24 cellular contexts compared by ENCODE assay signal in the genomic region with DNA sequence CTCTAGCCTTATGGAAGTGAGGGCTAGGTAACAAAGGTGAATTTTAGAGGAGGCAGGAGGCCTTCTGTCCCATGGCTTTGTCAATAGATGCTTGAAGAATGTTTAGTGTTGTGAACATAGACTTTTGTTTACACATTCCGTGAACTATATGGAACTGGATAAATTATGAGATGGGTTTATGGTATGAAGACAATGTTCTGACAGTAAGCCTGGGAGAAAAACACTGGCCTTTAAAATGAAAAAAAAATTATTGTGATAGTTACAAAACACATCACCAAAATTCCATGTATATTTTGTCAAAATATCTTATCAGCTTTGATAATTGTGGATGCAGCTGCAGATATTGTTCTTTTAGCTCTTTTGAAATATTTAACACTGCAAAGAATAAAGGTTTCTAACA.
"Had no signal": no experiment of that assay in that cellular context is flagged by ENCODE, and none has a peak within 500 bp of the region (broad histone marks: within the 10 kb centered on the region; RNA-seq: fewer than 3 reads in every experiment).

No MANE protein-coding gene starts in this region.

- H3K27me3 Mint-ChIP-seq: activated CD4-positive, alpha-beta memory T cell treated with anti-CD3 and anti-CD28 coated beads, Interleukin-2, amount 10 ng/mL, durations not matched to agents 7 days and 5 days; activated CD4-positive, alpha-beta T cell treated with anti-CD3 and anti-CD28 coated beads, Interleukin-2, amount 10 ng/mL, durations not matched to agents 7 days and 5 days; activated naive CD4-positive, alpha-beta T cell treated with anti-CD3 and anti-CD28 coated beads, Interleukin-2, amount 50 U/mL, for 24 hours; activated naive CD8-positive, alpha-beta T cell treated with anti-CD3 and anti-CD28 coated beads for 36 hours; activated naive CD8-positive, alpha-beta T cell treated with anti-CD3 and anti-CD28 coated beads, Interleukin-2, amount 50 U/mL, for 24 hours; activated T-helper 17 cell treated with anti-CD3 and anti-CD28 coated beads, Interleukin-2, amount 50 U/mL, for 72 hours had no signal

- H3K4me1 ChIP-seq: colonic mucosa, esophagus squamous epithelium had no signal

- H3K36me3 ChIP-seq: brain microvascular endothelial cell, colonic mucosa, esophagus squamous epithelium had no signal

- ATAC-seq: activated naive CD8-positive, alpha-beta T cell treated with anti-CD3 and anti-CD28 coated beads, Interleukin-2, amount 50 U/mL, for 24 hours; activated T-cell treated with anti-CD3 and anti-CD28 coated beads, Interleukin-2, amount 50 U/mL, for 4 hours; activated T-helper 17 cell treated with anti-CD3 and anti-CD28 coated beads, Interleukin-2, amount 50 U/mL, for 72 hours; WTC11 had no signal

- H3K27me3 ChIP-seq: brain microvascular endothelial cell, colonic mucosa, esophagus squamous epithelium had no signal

- H3K9me3 Mint-ChIP-seq: activated CD4-positive, alpha-beta memory T cell treated with anti-CD3 and anti-CD28 coated beads, Interleukin-2, amount 10 ng/mL, durations not matched to agents 7 days and 5 days; activated CD4-positive, alpha-beta T cell treated with anti-CD3 and anti-CD28 coated beads, Interleukin-2, amount 10 ng/mL, durations not matched to agents 7 days and 5 days; activated naive CD4-positive, alpha-beta T cell treated with anti-CD3 and anti-CD28 coated beads for 36 hours; activated naive CD8-positive, alpha-beta T cell treated with anti-CD3 and anti-CD28 coated beads for 36 hours; activated naive CD8-positive, alpha-beta T cell treated with anti-CD3 and anti-CD28 coated beads, Interleukin-2, amount 50 U/mL, for 24 hours; activated T-cell treated with anti-CD3 and anti-CD28 coated beads, Interleukin-2, amount 50 U/mL, for 4 hours; activated T-helper 17 cell treated with anti-CD3 and anti-CD28 coated beads, Interleukin-2, amount 50 U/mL, for 72 hours; central memory CD8-positive, alpha-beta T cell; WTC11 had no signal

- H3K9me3 ChIP-seq: colonic mucosa, esophagus squamous epithelium had no signal

- H3K4me1 Mint-ChIP-seq: activated T-helper 17 cell treated with anti-CD3 and anti-CD28 coated beads, Interleukin-2, amount 50 U/mL, for 72 hours; central memory CD8-positive, alpha-beta T cell had no signal

- H3K4me3 ChIP-seq: colonic mucosa, esophagus squamous epithelium had no signal

- H3K36me3 Mint-ChIP-seq: activated naive CD4-positive, alpha-beta T cell treated with anti-CD3 and anti-CD28 coated beads, Interleukin-2, amount 50 U/mL, for 24 hours; activated naive CD8-positive, alpha-beta T cell treated with anti-CD3 and anti-CD28 coated beads for 36 hours; WTC11 had no signal

- DNase-seq: activated CD4-positive, alpha-beta memory T cell treated with anti-CD3 and anti-CD28 coated beads, Interleukin-2, amount 10 ng/mL, durations not matched to agents 7 days and 5 days; activated CD4-positive, alpha-beta T cell treated with anti-CD3 and anti-CD28 coated beads for 1 hour; activated CD4-positive, alpha-beta T cell treated with anti-CD3 and anti-CD28 coated beads for 4 hours; activated CD4-positive, alpha-beta T cell treated with anti-CD3 and anti-CD28 coated beads, Interleukin-2, amount 10 ng/mL, durations not matched to agents 7 days and 5 days; activated CD4-positive, alpha-beta T cell treated with anti-CD3 and anti-CD28 coated beads, Interleukin-2, amount 50 U/mL, for 4 hours; activated CD8-positive, alpha-beta memory T cell treated with anti-CD3 and anti-CD28 coated beads for 24 hours; activated effector memory CD4-positive, alpha-beta T cell treated with anti-CD3 and anti-CD28 coated beads, Interleukin-2, amount 50 U/mL, for 16 hours; activated naive CD4-positive, alpha-beta T cell treated with anti-CD3 and anti-CD28 coated beads for 36 hours; activated naive CD8-positive, alpha-beta T cell treated with anti-CD3 and anti-CD28 coated beads for 36 hours; activated naive CD8-positive, alpha-beta T cell treated with anti-CD3 and anti-CD28 coated beads, Interleukin-2, amount 50 U/mL, for 24 hours; activated T-cell treated with anti-CD3 and anti-CD28 coated beads, Interleukin-2, amount 50 U/mL, for 4 hours; amniotic stem cell; anterior cingulate cortex; brain microvascular endothelial cell; colonic mucosa; effector CD8-positive, alpha-beta T cell; esophagus squamous epithelium; foreskin fibroblast; head of caudate nucleus; T-helper 2 cell had no signal

- H3K4me3 Mint-ChIP-seq: activated CD4-positive, alpha-beta memory T cell treated with anti-CD3 and anti-CD28 coated beads, Interleukin-2, amount 10 ng/mL, durations not matched to agents 7 days and 5 days; activated CD4-positive, alpha-beta T cell treated with anti-CD3 and anti-CD28 coated beads, Interleukin-2, amount 10 ng/mL, durations not matched to agents 7 days and 5 days; activated naive CD4-positive, alpha-beta T cell treated with anti-CD3 and anti-CD28 coated beads for 36 hours; activated naive CD4-positive, alpha-beta T cell treated with anti-CD3 and anti-CD28 coated beads, Interleukin-2, amount 50 U/mL, for 24 hours; activated naive CD8-positive, alpha-beta T cell treated with anti-CD3 and anti-CD28 coated beads for 36 hours; activated naive CD8-positive, alpha-beta T cell treated with anti-CD3 and anti-CD28 coated beads, Interleukin-2, amount 50 U/mL, for 24 hours; activated T-cell treated with anti-CD3 and anti-CD28 coated beads, Interleukin-2, amount 50 U/mL, for 4 hours; activated T-helper 17 cell treated with anti-CD3 and anti-CD28 coated beads, Interleukin-2, amount 50 U/mL, for 72 hours; central memory CD8-positive, alpha-beta T cell; WTC11 had no signal

- H3K27ac Mint-ChIP-seq: activated CD4-positive, alpha-beta memory T cell treated with anti-CD3 and anti-CD28 coated beads, Interleukin-2, amount 10 ng/mL, durations not matched to agents 7 days and 5 days; activated CD4-positive, alpha-beta T cell treated with anti-CD3 and anti-CD28 coated beads, Interleukin-2, amount 10 ng/mL, durations not matched to agents 7 days and 5 days; activated naive CD4-positive, alpha-beta T cell treated with anti-CD3 and anti-CD28 coated beads for 36 hours; activated naive CD4-positive, alpha-beta T cell treated with anti-CD3 and anti-CD28 coated beads, Interleukin-2, amount 50 U/mL, for 24 hours; activated naive CD8-positive, alpha-beta T cell treated with anti-CD3 and anti-CD28 coated beads for 36 hours; activated naive CD8-positive, alpha-beta T cell treated with anti-CD3 and anti-CD28 coated beads, Interleukin-2, amount 50 U/mL, for 24 hours; activated T-helper 17 cell treated with anti-CD3 and anti-CD28 coated beads, Interleukin-2, amount 50 U/mL, for 72 hours; WTC11 had no signal
